8 cellular contexts compared by ENCODE assay signal in the genomic region with DNA sequence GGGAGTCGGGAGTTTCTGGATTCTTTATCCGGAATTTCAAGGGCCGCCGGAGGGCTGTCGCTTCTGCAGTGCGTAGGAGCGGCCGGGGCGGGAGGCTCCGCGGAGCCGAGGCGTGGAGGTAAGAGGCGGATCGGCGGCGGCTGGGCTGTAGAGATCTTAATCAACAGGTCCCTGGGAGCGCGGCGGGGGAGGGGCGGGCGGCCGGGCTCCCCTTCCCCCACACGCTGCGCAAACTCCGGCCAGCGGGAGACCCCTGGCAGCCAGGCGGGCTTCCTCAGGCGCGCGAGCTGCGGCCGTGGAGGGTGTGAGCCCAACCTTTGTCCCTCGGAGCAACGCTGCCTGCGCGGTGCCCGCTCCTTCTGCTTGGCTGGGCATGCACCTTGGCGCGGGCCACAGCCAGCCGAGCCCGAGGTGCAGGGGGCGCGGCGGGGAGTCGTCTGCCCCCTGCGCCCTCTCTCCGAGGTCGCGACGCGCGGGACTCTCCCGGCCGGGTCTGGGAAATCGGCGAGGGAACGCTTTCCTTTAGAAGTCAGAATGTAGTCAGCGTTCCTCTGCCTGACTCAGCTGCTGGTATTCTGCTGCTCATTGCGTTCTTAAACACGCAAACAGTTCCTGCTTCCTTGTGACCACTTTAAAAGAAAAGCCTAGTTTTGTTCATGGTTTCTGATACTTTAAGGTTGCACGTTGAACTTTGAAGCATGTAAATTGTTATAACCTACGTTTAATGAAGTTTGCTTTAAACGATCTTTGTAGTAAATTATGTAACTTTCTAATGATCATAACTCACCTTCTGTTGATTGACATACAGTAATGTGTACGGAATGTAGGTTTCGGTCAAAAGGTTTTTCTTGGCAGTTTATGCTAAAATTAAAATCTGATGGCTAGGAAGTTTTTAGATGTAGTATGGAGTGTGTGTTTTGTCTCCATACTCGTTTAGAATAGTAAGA. TPM values are rescaled to one million over a fixed set of nuclear protein-coding genes. Genes with fewer than 3 reads are reported as not detected.
DNase-seq lines count a peak whose midpoint lies in the region; ATAC-seq, FAIRE-seq and TF ChIP-seq lines count a peak whose summit lies in the region.

TSS of gene PALS1 (plus strand) at position 20 of the 947 bp plus-strand sequence. CDS start 37,736 bp downstream, outside the sequence.

- CTCF ChIA-PET in A549 (lab: Yijun Ruan, JAX): interaction anchor here (1.1 to 1.5 kb wide), 3 partner anchors 11 to 44 kb away, joined by 3 to 4 read pairs (median 3); no protein-coding TSS in a partner anchor

- no peak for FAIRE-seq in A549 (lab: Jason Lieb, UNC)

- H3K27me3 Mint-ChIP-seq in activated T-helper 17 cell treated with anti-CD3 and anti-CD28 coated beads, Interleukin-2, amount 50 U/mL, for 72 hours: no peaks in the 10 kb centered on the region
- H3K27me3 Mint-ChIP-seq in nephron (ENCODE audit: low read depth): peaks cover 9% of the 10 kb centered on the region

- peak in 1 of 2 experiments; percentile 21; a peak in 1 of 5 replicates for TF ChIP-seq RAD21 in A549 (conservative IDR thresholded peaks at IDR 0.05 in 1 of 2, IDR thresholded peaks at IDR 0.05 in 1 of 2)

- H3K9me3 Mint-ChIP-seq in activated T-helper 17 cell treated with anti-CD3 and anti-CD28 coated beads, Interleukin-2, amount 50 U/mL, for 72 hours: no peaks in the 10 kb centered on the region
- no peaks in the 10 kb centered on the region for H3K9me3 Mint-ChIP-seq in nephron

- WGBS in A549 (ENCODE audit: missing lambda C conversion rate): under 1% methylated on average over 26 of the region's 67 CpGs
- WGBS in upper lobe of left lung, 2 donors: 0 to 1% methylated on average over 31 to 42 of the region's 67 CpGs

- H3K4me2 ChIP-seq in A549: peak within 1 kb of the TSS; percentile 79

- TF ChIP-seq POLR2A in A549 (IDR thresholded peaks at IDR 0.05; ENCODE audit: low read length): no peak
- peak in 3 of 4 donors; percentile 36 to 71 (median 48) for TF ChIP-seq POLR2A in upper lobe of left lung (IDR thresholded peaks at IDR 0.05)

- H3K4me3 Mint-ChIP-seq in activated T-helper 17 cell treated with anti-CD3 and anti-CD28 coated beads, Interleukin-2, amount 50 U/mL, for 72 hours: peak within 1 kb of the TSS; percentile 92
- H3K4me3 Mint-ChIP-seq in nephron: peak within 1 kb of the TSS; percentile 81 to 94 (median 82)

- H3K9me3 ChIP-seq in A549 (no peaks in the 10 kb centered on the region), upper lobe of left lung (no peaks in the 10 kb centered on the region)

- TF ChIP-seq CTCF in A549 (IDR thresholded peaks at IDR 0.05) (no peak), GM12875 (IDR thresholded peaks at IDR 0.05; ENCODE audit: borderline replicate concordance, insufficient read depth, low read depth, low read length) (no peak), foreskin keratinocyte (conservative IDR thresholded peaks at IDR 0.05) (no peak), nephron (IDR thresholded peaks at IDR 0.05; ENCODE audit: unreplicated experiment in 3 of 3) (no peak), upper lobe of left lung (IDR thresholded peaks at IDR 0.05) (no peak)

- TF ChIP-seq EP300 in A549 (IDR thresholded peaks at IDR 0.05) (no peak), upper lobe of left lung (IDR thresholded peaks at IDR 0.05) (no peak)

- ATAC-seq in A549: peak; percentile 72 to 73
- ATAC-seq in HG02678 (IDR thresholded peaks at IDR 0.05; ENCODE audit: unreplicated experiment): peak; percentile 46
- peak; percentile 65 for ATAC-seq in activated T-helper 17 cell treated with anti-CD3 and anti-CD28 coated beads, Interleukin-2, amount 50 U/mL, for 72 hours (replicated peaks)
- peak; percentile 51 for ATAC-seq in foreskin keratinocyte
- ATAC-seq in upper lobe of left lung (ENCODE audit: low FRiP score in 2 of 2): peak; percentile 72 to 87

- no peaks in the 10 kb centered on the region for H3K36me3 Mint-ChIP-seq in activated T-helper 17 cell treated with anti-CD3 and anti-CD28 coated beads, Interleukin-2, amount 50 U/mL, for 72 hours (ENCODE audit: low read depth)
- H3K36me3 Mint-ChIP-seq in nephron (ENCODE audit: low read depth): peaks cover 4% of the 10 kb centered on the region

- no peaks in the 10 kb centered on the region for H3K36me3 ChIP-seq in upper lobe of left lung

- DNase-seq in A549 (ENCODE audit: low read depth in 1 of 2, low spot score in 1 of 2): peak; percentile 33 to 77
- DNase-seq in NCI-H1092 (lab: John Stamatoyannopoulos, UW): peak; percentile 86
- peak; percentile 66 to 89 for DNase-seq in foreskin keratinocyte
- DNase-seq in upper lobe of left lung: peak in 1 of 2 donors; percentile 51

- peaks cover 37% of the 10 kb centered on the region for H3K4me1 ChIP-seq in A549
- no peaks in the 10 kb centered on the region for H3K4me1 ChIP-seq in foreskin keratinocyte
- H3K4me1 ChIP-seq in upper lobe of left lung: peaks cover 5 to 25% (median 7%) of the 10 kb centered on the region in 4 donors

- H3K27ac ChIP-seq in A549 (peak within 1 kb of the TSS; percentile 92), foreskin keratinocyte (peak within 1 kb of the TSS; percentile 92), upper lobe of left lung (peak within 1 kb of the TSS; percentile 96 to 98 (median 98))

- peak within 1 kb of the TSS; percentile 88 for H3K4me3 ChIP-seq in A549
- H3K4me3 ChIP-seq in GM12875 (ENCODE audit: low read depth, low read length): peak within 1 kb of the TSS; percentile 70
- H3K4me3 ChIP-seq in upper lobe of left lung: peak within 1 kb of the TSS; percentile 84 to 90 (median 89)

- POLR2A ChIA-PET in A549 (lab: Yijun Ruan, JAX): interaction anchor here (0.6 to 1.9 kb wide), 10 partner anchors 10 to 734 kb away, joined by 3 to 8 read pairs (median 4); partner anchors contain the start of genes ATP6V1D and GPHN

- H3K4me1 Mint-ChIP-seq in activated T-helper 17 cell treated with anti-CD3 and anti-CD28 coated beads, Interleukin-2, amount 50 U/mL, for 72 hours: peaks cover 14% of the 10 kb centered on the region
- peaks cover 8% of the 10 kb centered on the region for H3K4me1 Mint-ChIP-seq in nephron

- peak within 1 kb of the TSS; percentile 66 for H3K27ac Mint-ChIP-seq in activated T-helper 17 cell treated with anti-CD3 and anti-CD28 coated beads, Interleukin-2, amount 50 U/mL, for 72 hours
- H3K27ac Mint-ChIP-seq in nephron: peak within 1 kb of the TSS; percentile 87 to 99 (median 97)

- H3K27me3 ChIP-seq in foreskin keratinocyte (no peaks in the 10 kb centered on the region), upper lobe of left lung (no peaks in the 10 kb centered on the region)

TF ChIP-seq in A549, 52 proteins besides CTCF, POLR2A, EP300 and RAD21 (continues in another document):
- TF ChIP-seq ZNF302 (CRISPR knock-in tag; IDR thresholded peaks at IDR 0.05) (no peak), HEYL (CRISPR knock-in tag; IDR thresholded peaks at IDR 0.05) (no peak), FOXS1 (CRISPR knock-in tag; IDR thresholded peaks at IDR 0.05) (no peak), MAX (IDR thresholded peaks at IDR 0.05) (peak; percentile 54), ATOH8 (CRISPR knock-in tag; IDR thresholded peaks at IDR 0.05; ENCODE audit: low read depth) (no peak), NFE2L2 (conservative IDR thresholded peaks at IDR 0.05; ENCODE audit: low read length) (no peak), PHF8 (IDR thresholded peaks at IDR 0.05; ENCODE audit: borderline replicate concordance, low read depth) (0 out of 2 replicates have a peak, but pooled peaks have one; percentile 35), MAZ (IDR thresholded peaks at IDR 0.05; ENCODE audit: borderline replicate concordance, low read depth, low read length) (no peak), MAFK (IDR thresholded peaks at IDR 0.05; ENCODE audit: partially characterized antibody) (peak; percentile 59), CHD4 (IDR thresholded peaks at IDR 0.05; ENCODE audit: borderline replicate concordance) (no peak), BCL3 (IDR thresholded peaks at IDR 0.05) (peak; percentile 42; the same call in 1 of the 3 replicates), FOSL2 (IDR thresholded peaks at IDR 0.05) (no peak), FOSL2 (CRISPR knock-in tag; IDR thresholded peaks at IDR 0.05) (peak; percentile 43; the same call in 1 of the 2 replicates), RNF2 (IDR thresholded peaks at IDR 0.05; ENCODE audit: borderline replicate concordance, low read depth) (no peak), SMC3 (IDR thresholded peaks at IDR 0.05) (no peak; the same call in 2 of the 3 replicates), NR3C1 (IDR thresholded peaks at IDR 0.05) (no peak), TFCP2L1 (CRISPR knock-in tag; IDR thresholded peaks at IDR 0.05) (no peak), TP53 (CRISPR knock-in tag; IDR thresholded peaks at IDR 0.05) (peak; percentile 27; the same call in 1 of the 2 replicates)

RNA-seq across cellular contexts. Expression of gene PALS1, which starts in this region (rescaled TPM):
- polyA plus RNA-seq in A549 (2011; rRNA removed) (25.2 and 32.6 TPM in 2 replicates), A549 (2017; fragmentation: RNase III; extraction: RNeasy Plus Mini Kit Qiagen cat#74134 plus additional on column Dnase treatment) (23.4 to 26.8 TPM (median 26.6 TPM) in 3 replicates), foreskin keratinocyte (6.7 and 10.1 TPM in 2 replicates)
- polyA plus RNA-seq in A549 (2012; cell fraction: cytosol; rRNA removed): 7.0 and 7.3 TPM in 2 replicates
- polyA plus RNA-seq in A549 (2012; cell fraction: nucleus; rRNA removed): 5.7 and 7.3 TPM in 2 replicates
- 14.7 and 15.7 TPM in 2 replicates for polyA minus RNA-seq in A549 (2011; rRNA and poly(A)+ RNA removed)
- 10 to 100 TPM in 1 of 2 donors, 1 to 10 TPM in 1; 7.7 to 14.0 TPM for total RNA-seq in activated T-helper 17 cell treated with anti-CD3 and anti-CD28 coated beads, Interleukin-2, amount 50 U/mL, for 72 hours
- total RNA-seq in foreskin keratinocyte (24.2 and 32.4 TPM in 2 replicates), upper lobe of left lung (10 to 100 TPM; 12.3 to 66.3 (median 35.1) TPM)
